ENCODE assay signal across 1 cellular context in genomic region chr19:17486545-17486944, GRCh38.
TF ChIP-seq lines count a peak whose summit lies in the region.

No MANE protein-coding gene starts in this region.

TF ChIP-seq in H1, 55 proteins besides CTCF, POLR2A, EP300 and RAD21:
- no peak for TF ChIP-seq CHD2 (IDR thresholded peaks at IDR 0.05; ENCODE audit: low read length)
- TF ChIP-seq CEBPB (IDR thresholded peaks at IDR 0.05; ENCODE audit: low read depth, low read length): no peak
- no peak for TF ChIP-seq SP4 (IDR thresholded peaks at IDR 0.05; ENCODE audit: low read length)
- no peak for TF ChIP-seq JUND (IDR thresholded peaks at IDR 0.05; ENCODE audit: low read length)
- TF ChIP-seq EGR1 (IDR thresholded peaks at IDR 0.05; ENCODE audit: borderline replicate concordance, low read depth, low read length): no peak
- TF ChIP-seq NRF1 (IDR thresholded peaks at IDR 0.05; ENCODE audit: low read depth, low read length): no peak
- TF ChIP-seq KDM1A (IDR thresholded peaks at IDR 0.05; ENCODE audit: borderline replicate concordance, low read length): no peak
- no peak for TF ChIP-seq BCL11A (IDR thresholded peaks at IDR 0.05; ENCODE audit: low read depth in 2 of 2, low read length in 2 of 2)
- TF ChIP-seq BRCA1 (IDR thresholded peaks at IDR 0.05; ENCODE audit: low read depth, low read length): no peak
- TF ChIP-seq YY1 (IDR thresholded peaks at IDR 0.05; ENCODE audit: low read depth, low read length): no peak
- TF ChIP-seq MAX (IDR thresholded peaks at IDR 0.05): no peak
- TF ChIP-seq NANOG (IDR thresholded peaks at IDR 0.05; ENCODE audit: insufficient read depth, low read depth, low read length, poor library complexity, severe bottlenecking): no peak
- TF ChIP-seq SIX5 (IDR thresholded peaks at IDR 0.05; ENCODE audit: low read depth, low read length): no peak
- TF ChIP-seq CBX8 (IDR thresholded peaks at IDR 0.05; ENCODE audit: borderline replicate concordance, low read depth, low read length): no peak
